ENCODE assay signal across 7 cellular contexts in the genomic region with DNA sequence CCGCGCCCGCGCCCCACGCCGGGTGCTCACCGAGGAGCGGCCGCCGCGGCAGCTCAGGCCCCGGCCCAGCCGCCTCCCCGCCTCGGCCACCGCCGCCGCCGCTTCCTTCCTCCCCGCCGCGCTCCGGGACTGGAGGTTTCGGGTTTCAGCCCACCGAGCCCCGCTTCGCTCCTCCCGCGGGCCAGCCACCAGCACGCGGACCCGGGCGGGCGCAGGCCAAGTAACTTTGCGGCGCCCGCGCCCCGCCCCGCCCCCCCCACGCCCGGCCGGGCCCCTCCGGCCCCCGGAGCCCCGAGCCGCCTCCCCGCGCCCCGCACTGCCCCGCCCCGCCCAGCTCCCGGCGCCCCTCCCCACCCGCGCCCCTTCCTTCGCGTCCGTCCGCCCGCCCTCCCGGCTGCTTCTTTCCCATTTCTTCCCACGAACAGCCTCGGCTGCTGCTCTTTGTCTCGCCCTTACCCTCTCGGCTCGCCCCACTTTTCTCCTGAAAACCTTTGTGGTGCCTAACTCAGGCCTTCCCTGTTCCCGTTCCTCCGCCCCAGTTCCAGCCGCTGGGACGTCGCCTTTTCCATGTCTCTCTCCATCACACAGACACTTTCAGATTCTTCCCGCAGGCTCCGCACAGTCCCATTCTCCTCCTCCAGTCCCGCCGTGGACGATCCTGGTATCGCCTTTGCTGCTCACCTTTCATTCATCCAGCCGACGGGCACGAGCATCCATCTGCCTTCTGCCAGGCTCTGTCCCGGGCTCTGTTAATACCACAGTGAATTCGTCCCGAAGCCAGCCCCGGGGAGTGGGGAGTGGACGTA. TPM values are rescaled to one million over a fixed set of nuclear protein-coding genes. Genes with fewer than 3 reads are reported as not detected.
A peak's percentile ranks its signal among the peaks of the same experiment; 100 is the strongest.
DNase-seq lines count a peak whose midpoint lies in the region; ATAC-seq, FAIRE-seq and TF ChIP-seq lines count a peak whose summit lies in the region.

A gene with protein sequence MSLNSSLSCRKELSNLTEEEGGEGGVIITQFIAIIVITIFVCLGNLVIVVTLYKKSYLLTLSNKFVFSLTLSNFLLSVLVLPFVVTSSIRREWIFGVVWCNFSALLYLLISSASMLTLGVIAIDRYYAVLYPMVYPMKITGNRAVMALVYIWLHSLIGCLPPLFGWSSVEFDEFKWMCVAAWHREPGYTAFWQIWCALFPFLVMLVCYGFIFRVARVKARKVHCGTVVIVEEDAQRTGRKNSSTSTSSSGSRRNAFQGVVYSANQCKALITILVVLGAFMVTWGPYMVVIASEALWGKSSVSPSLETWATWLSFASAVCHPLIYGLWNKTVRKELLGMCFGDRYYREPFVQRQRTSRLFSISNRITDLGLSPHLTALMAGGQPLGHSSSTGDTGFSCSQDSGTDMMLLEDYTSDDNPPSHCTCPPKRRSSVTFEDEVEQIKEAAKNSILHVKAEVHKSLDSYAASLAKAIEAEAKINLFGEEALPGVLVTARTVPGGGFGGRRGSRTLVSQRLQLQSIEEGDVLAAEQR (minus strand): TSS at position 222 of the 806 bp plus-strand sequence. CDS start 32,080 bp downstream, outside the sequence.

- H3K79me2 ChIP-seq in KMS-11 (ENCODE audit: insufficient read depth, low read depth) = no peaks in the 10 kb centered on the region
- H3K79me2 ChIP-seq in HepG2 (ENCODE audit: insufficient read depth, low read length) = no peaks in the 10 kb centered on the region

- BruUV-seq in HepG2 (replicated peaks; lab: Mats Ljungman, UMichigan) = no TSS peak

- H3K4me2 ChIP-seq in KMS-11 (peak within 1 kb of the TSS; percentile 84), HepG2 (ENCODE audit: low read depth, low read length) (peak within 1 kb of the TSS; percentile 88)

- no peaks in the 10 kb centered on the region for H4K20me1 ChIP-seq in KMS-11 (ENCODE audit: insufficient read depth)
- no peaks in the 10 kb centered on the region for H4K20me1 ChIP-seq in HepG2 (ENCODE audit: insufficient read depth, low read length)

- H3K27me3 ChIP-seq in KMS-11 (ENCODE audit: insufficient read depth, low read depth) = peaks cover 11% of the 10 kb centered on the region; the same call in 1 of the 2 replicates
- peaks cover 15 to 21% of the 10 kb centered on the region in 2 donors for H3K27me3 ChIP-seq in duodenal mucosa (ENCODE audit: control insufficient read depth in 1 of 2, insufficient read depth in 2 of 2, low read length in 2 of 2)
- peaks cover 0 to 34% of the 10 kb centered on the region in 2 experiments; a peak in 4 of 5 replicates for H3K27me3 ChIP-seq in HepG2 (ENCODE audit: control insufficient read depth in 1 of 2, insufficient read depth in 2 of 2, low read length in 2 of 2)

- intact Hi-C loops in HepG2 (cut with micrococcal nuclease; ENCODE audit: unreplicated experiment) = no loop called here

- ATAC-seq in HepG2 = peak; percentile 73
- no peak for ATAC-seq in GM21576 (IDR thresholded peaks at IDR 0.05; ENCODE audit: unreplicated experiment)

- TF ChIP-seq CTCF in GM12875 (IDR thresholded peaks at IDR 0.05; ENCODE audit: borderline replicate concordance, insufficient read depth, low read depth, low read length) (no peak), KMS-11 (conservative IDR thresholded peaks at IDR 0.05; ENCODE audit: low read depth, low read length) (no peak), HepG2 (CRISPR knock-in tag; IDR thresholded peaks at IDR 0.05) (no peak)

- H3K4me1 ChIP-seq in KMS-11 (ENCODE audit: low read depth, poor library complexity, severe bottlenecking) (no peaks in the 10 kb centered on the region), duodenal mucosa (ENCODE audit: control insufficient read depth in 1 of 2, insufficient read depth in 2 of 2, low read length in 2 of 2) (peaks cover 10 to 13% of the 10 kb centered on the region in 2 donors), HepG2 (ENCODE audit: insufficient read depth, low read length) (peaks cover 16% of the 10 kb centered on the region)

- H3K27ac ChIP-seq in KMS-11 = no peak within 1 kb of the TSS
- H3K27ac ChIP-seq in duodenal mucosa (ENCODE audit: low read depth, low read length) = peak within 1 kb of the TSS; percentile 26
- H3K27ac ChIP-seq in HepG2 (ENCODE audit: extremely low read length, insufficient read depth, low read length) = no peak within 1 kb of the TSS

- H3K4me3 ChIP-seq in GM12875 (ENCODE audit: low read depth, low read length) (peak within 1 kb of the TSS; percentile 52), KMS-11 (IDR thresholded peaks at IDR 0.05; ENCODE audit: insufficient read depth, low read depth, low read length) (peak within 1 kb of the TSS; percentile 74), duodenal mucosa (ENCODE audit: low read depth in 1 of 2, low read length in 2 of 2) (peak within 1 kb of the TSS; percentile 65 to 75), HepG2 (replicated peaks in 1 of 3; ENCODE audit: insufficient read depth in 1 of 3, low read depth in 2 of 3, low read length in 3 of 3) (peak within 1 kb of the TSS; percentile 57 to 71 (median 64))

- no peak for TF ChIP-seq POLR2A in HepG2 (IDR thresholded peaks at IDR 0.05; ENCODE audit: insufficient read depth in 1 of 2, low read depth in 2 of 2, low read length in 2 of 2)

- 2% methylated on average over 45 of the region's 86 CpGs for WGBS in HepG2 (ENCODE audit: low lambda C conversion rate)

- POLR2A ChIA-PET in HepG2 (lab: Yijun Ruan, JAX) = no interaction called here

- in situ Hi-C loops in HepG2 (cut with HindIII; ENCODE audit: extremely low pct_ligation_motif_present, low pct_unique_long_range_greater_than_20kb) = no loop called here

- TF ChIP-seq EP300 in HepG2 (IDR thresholded peaks at IDR 0.05; ENCODE audit: low read depth in 2 of 2, low read length in 2 of 2) (no peak), HepG2 (CRISPR knock-in tag; IDR thresholded peaks at IDR 0.05; ENCODE audit: borderline replicate concordance) (no peak)

- H3K9ac ChIP-seq in KMS-11 (0 out of 2 replicates have a peak within 1 kb of the TSS, but pooled peaks have one; percentile 3), duodenal mucosa (ENCODE audit: low read depth in 1 of 2, low read length in 2 of 2) (peak within 1 kb of the TSS; percentile 45 to 64), HepG2 (ENCODE audit: insufficient read depth, low read depth, low read length) (no peak within 1 kb of the TSS)

- DNase-seq in UCSD-AML1 (lab: John Stamatoyannopoulos, UW; ENCODE audit: unreplicated experiment) (peak; percentile 31), HepG2 (ENCODE audit: low spot score) (no peak)
- peak; percentile 42 for DNase-seq in stimulated activated CD8-positive, alpha-beta memory T cell treated with anti-CD3 and anti-CD28 coated beads, Interleukin-4, amount 100 ng/mL, for 48 hours

- TF ChIP-seq RAD21 in HepG2 (CRISPR knock-in tag; IDR thresholded peaks at IDR 0.05) = no peak

- CTCF ChIA-PET in HepG2 (lab: Yijun Ruan, JAX; ENCODE audit: low intra/inter-chr PET ratio, low total read pairs) = interaction anchor here (1.4 kb wide), 1 partner anchor 9 kb away, joined by 3 read pairs; no protein-coding TSS in a partner anchor

- FAIRE-seq in HepG2 (lab: Jason Lieb, UNC) = no peak

- H2AFZ ChIP-seq in KMS-11 (ENCODE audit: low read depth) (peak within 1 kb of the TSS; percentile 84), HepG2 (ENCODE audit: low read length) (peak within 1 kb of the TSS; percentile 31)

- H3K9me3 ChIP-seq in duodenal mucosa (ENCODE audit: control insufficient read depth in 1 of 2, low read length in 2 of 2) (no peaks in the 10 kb centered on the region), HepG2 (ENCODE audit: low read length) (no peaks in the 10 kb centered on the region)

- H3K36me3 ChIP-seq in KMS-11 (ENCODE audit: insufficient read depth) (no peaks in the 10 kb centered on the region), duodenal mucosa (ENCODE audit: control insufficient read depth in 1 of 2, insufficient read depth in 2 of 2, low read length in 2 of 2) (no peaks in the 10 kb centered on the region), HepG2 (replicated peaks in 1 of 2; ENCODE audit: control insufficient read depth in 1 of 2, insufficient read depth in 2 of 2, low read length in 2 of 2) (no peaks in the 10 kb centered on the region)

TF ChIP-seq in HepG2, 621 proteins besides CTCF, POLR2A, EP300 and RAD21 (continues in another document):
- TF ChIP-seq ZNF546 (CRISPR knock-in tag; conservative IDR thresholded peaks at IDR 0.05) (no peak), ZNF839 (CRISPR knock-in tag; IDR thresholded peaks at IDR 0.05; ENCODE audit: borderline replicate concordance) (no peak), HNRNPH1 (optimal IDR thresholded peaks at IDR 0.05; ENCODE audit: low read depth, low read length) (no peak), MTA1 (CRISPR knock-in tag; IDR thresholded peaks at IDR 0.05; ENCODE audit: borderline replicate concordance) (0 out of 2 replicates have a peak, but pooled peaks have one; percentile 16), ZNF552 (CRISPR knock-in tag; IDR thresholded peaks at IDR 0.05; ENCODE audit: borderline replicate concordance) (no peak), ZNF746 (CRISPR knock-in tag; IDR thresholded peaks at IDR 0.05) (no peak)

RNA-seq across cellular contexts. Expression of the gene that starts here (rescaled TPM):
- total RNA-seq in HepG2 (2016; rRNA removed; fragmentation: Illumina TruSeq; extraction: Trizol) = 0.08 and 0.35 TPM in 2 replicates
- total RNA-seq in HepG2 (2016; cell fraction: cytosol; rRNA removed; fragmentation: Illumina TruSeq; extraction: Trizol; ENCODE audit: low read depth) = 0.30 and 0.35 TPM in 2 replicates
- 0.09 and 0.15 TPM in 2 replicates for total RNA-seq in HepG2 (2016; cell fraction: insoluble cytoplasmic fraction; rRNA removed; fragmentation: Illumina TruSeq; extraction: Trizol)
- 0.22 and 0.28 TPM in 2 replicates for total RNA-seq in HepG2 (2016; cell fraction: membrane; rRNA removed; fragmentation: Illumina TruSeq; extraction: Trizol)
- 0.06 and 0.19 TPM in 2 replicates for total RNA-seq in HepG2 (2016; cell fraction: nucleus; rRNA removed; fragmentation: Illumina TruSeq; extraction: Trizol)
- 0.13 TPM in 2 replicates for polyA plus RNA-seq in HepG2 (2011; rRNA removed)
- polyA plus RNA-seq in HepG2 (2011; cell fraction: cytosol; rRNA removed) = 0.12 TPM in 2 replicates
- 0.08 and 0.23 TPM in 2 replicates for polyA plus RNA-seq in HepG2 (2011; cell fraction: nucleus; rRNA removed)
- 0.09 and 0.11 TPM in 2 replicates for polyA plus RNA-seq in HepG2 (2012)
- polyA plus RNA-seq in HepG2 (2016; cell fraction: cytosol; fragmentation: Illumina TruSeq; extraction: Trizol; ENCODE audit: low read depth) = 0.26 TPM in 2 replicates
- polyA plus RNA-seq in HepG2 (2016; cell fraction: insoluble cytoplasmic fraction; fragmentation: Illumina TruSeq; extraction: Trizol; ENCODE audit: low read depth) = 0.08 and 0.23 TPM in 2 replicates
- polyA plus RNA-seq in HepG2 (2016; cell fraction: membrane; fragmentation: Illumina TruSeq; extraction: Trizol; ENCODE audit: low read depth) = 0.13 and 0.23 TPM in 2 replicates
- polyA plus RNA-seq in HepG2 (2016; cell fraction: nucleus; fragmentation: Illumina TruSeq; extraction: Trizol; ENCODE audit: insufficient read depth, low read depth) = 0.21 and 0.25 TPM in 2 replicates
- 1.1 and 15.7 TPM in 2 replicates for polyA minus RNA-seq in HepG2 (2011; rRNA and poly(A)+ RNA removed; ENCODE audit: low replicate concordance)
- polyA minus RNA-seq in HepG2 (2011; cell fraction: cytosol; rRNA and poly(A)+ RNA removed) = 0.59 TPM in 1 of 2 replicates, not detected in the other
- 0.26 and 0.37 TPM in 2 replicates for polyA minus RNA-seq in HepG2 (2011; cell fraction: nucleus; rRNA and poly(A)+ RNA removed)
